In the genomic region with DNA sequence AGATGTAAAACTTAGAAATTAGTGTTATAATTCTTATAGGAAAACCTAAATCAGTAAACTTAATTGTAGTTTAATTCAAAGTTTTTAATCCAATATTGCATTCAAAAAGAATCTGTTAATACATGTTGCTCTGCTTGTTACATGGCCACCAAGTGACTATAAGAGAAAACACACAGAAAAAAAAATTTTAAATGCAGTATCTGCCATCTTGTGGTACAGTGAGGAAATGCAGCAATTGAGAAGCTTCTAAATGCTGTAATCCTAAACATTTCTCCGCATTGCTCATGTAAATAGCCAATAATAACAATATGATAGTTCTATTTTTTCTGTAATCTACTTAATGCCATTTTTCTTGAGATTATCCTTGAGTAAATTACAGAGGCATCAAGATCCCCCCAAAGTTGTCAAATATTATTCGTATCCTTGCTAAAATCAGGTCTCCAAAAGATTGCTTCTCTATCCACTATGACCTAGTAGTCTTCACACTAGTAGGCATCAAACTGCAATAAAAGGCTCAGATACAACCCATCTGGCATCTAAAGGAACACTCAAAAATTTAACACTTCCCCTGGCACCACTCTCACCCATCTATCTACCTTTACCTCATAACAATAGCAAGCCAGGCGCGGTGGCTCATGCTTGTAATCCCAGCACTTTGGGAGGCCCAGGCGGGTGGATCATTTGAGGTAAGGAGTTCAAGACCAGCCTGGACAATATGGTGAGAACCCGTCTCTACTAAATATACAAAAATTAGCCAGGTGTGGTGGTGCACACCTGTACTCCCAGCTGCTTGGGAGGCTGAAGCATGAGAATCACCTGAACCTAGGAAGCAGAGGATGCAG, we compare ENCODE assay signal across 1 cellular context.
A peak's percentile ranks its signal among the peaks of the same experiment; 100 is the strongest.
TF ChIP-seq lines count a peak whose summit lies in the region.

No MANE protein-coding gene starts in this region.

TF ChIP-seq in WTC11, 78 proteins besides CTCF, POLR2A, EP300 and RAD21 (continued from another document):
- TF ChIP-seq, protein P1, sequence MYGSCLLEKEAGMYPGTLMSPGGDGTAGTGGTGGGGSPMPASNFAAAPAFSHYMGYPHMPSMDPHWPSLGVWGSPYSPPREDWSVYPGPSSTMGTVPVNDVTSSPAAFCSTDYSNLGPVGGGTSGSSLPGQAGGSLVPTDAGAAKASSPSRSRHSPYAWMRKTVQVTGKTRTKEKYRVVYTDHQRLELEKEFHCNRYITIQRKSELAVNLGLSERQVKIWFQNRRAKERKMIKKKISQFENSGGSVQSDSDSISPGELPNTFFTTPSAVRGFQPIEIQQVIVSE (CRISPR knock-in tag; IDR thresholded peaks at IDR 0.05; ENCODE audit: borderline replicate concordance) = 0 out of 2 replicates have a peak, but pooled peaks have one; percentile 15
TF ChIP-seq in WTC11: peak in this region for 2.
